12 cellular contexts compared by ENCODE assay signal in the genomic region with DNA sequence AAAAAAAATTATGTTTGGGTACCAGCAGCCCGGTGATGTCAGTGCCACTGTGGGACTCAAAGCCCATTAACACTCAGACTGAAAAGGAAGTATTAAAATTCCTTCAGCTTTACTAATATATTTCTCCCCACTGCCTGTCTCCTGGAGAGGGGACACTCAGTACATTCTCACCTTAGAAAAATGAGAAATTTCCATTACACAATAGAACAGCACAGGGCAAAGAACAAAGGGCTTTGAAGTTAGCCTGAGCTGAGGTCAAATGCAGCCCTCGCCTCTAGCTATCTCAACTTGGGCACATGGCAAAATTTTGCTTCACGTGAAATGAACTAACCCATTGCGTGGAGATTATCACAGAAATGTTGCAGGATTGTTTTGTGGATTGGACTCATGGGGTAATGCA.
A peak's percentile ranks its signal among the peaks of the same experiment; 100 is the strongest.
DNase-seq lines count a peak whose midpoint lies in the region; TF ChIP-seq lines count a peak whose summit lies in the region.
"Had no signal": no experiment of that assay in that cellular context is flagged by ENCODE, and none has a peak within 500 bp of the region (broad histone marks: within the 10 kb centered on the region; RNA-seq: fewer than 3 reads in every experiment).

No MANE protein-coding gene starts in this region.

- peak; percentile 59 for TF ChIP-seq EP300 in suprapubic skin (IDR thresholded peaks at IDR 0.05)

- peaks cover 0 to 3% (median 0%) of the 10 kb centered on the region in 5 experiments for H3K9me3 Mint-ChIP-seq in brain
- peaks cover 2% of the 10 kb centered on the region for H3K9me3 Mint-ChIP-seq in activated CD4-positive, alpha-beta memory T cell treated with anti-CD3 and anti-CD28 coated beads, Interleukin-2, amount 10 ng/mL, durations not matched to agents 7 days and 5 days
- H3K9me3 Mint-ChIP-seq: activated naive CD8-positive, alpha-beta T cell treated with anti-CD3 and anti-CD28 coated beads, Interleukin-2, amount 10 ng/mL, durations not matched to agents 7 days and 5 days; endodermal cell; T-helper 2 cell treated with Interferon-gamma antibody and Interleukin-4, amounts not matched to agents 5 μg/mL and 100 μg/mL, for 36 hours had no signal

- H3K9me3 ChIP-seq in right atrium auricular region (no peaks in the 10 kb centered on the region), suprapubic skin (no peaks in the 10 kb centered on the region)

- H3K4me1 Mint-ChIP-seq in brain: peaks cover 30% of the 10 kb centered on the region
- no peaks in the 10 kb centered on the region for H3K4me1 Mint-ChIP-seq in activated CD4-positive, alpha-beta memory T cell treated with anti-CD3 and anti-CD28 coated beads, Interleukin-2, amount 10 ng/mL, durations not matched to agents 7 days and 5 days
- H3K4me1 Mint-ChIP-seq: activated naive CD8-positive, alpha-beta T cell treated with anti-CD3 and anti-CD28 coated beads, Interleukin-2, amount 10 ng/mL, durations not matched to agents 7 days and 5 days had no signal

- WGBS in suprapubic skin: 68% methylated on average over 4 of the region's 4 CpGs

- no peak overlapping the region for H3K4me3 ChIP-seq in HFF-Myc (replicated peaks; ENCODE audit: low read depth, low read length)
- H3K4me3 ChIP-seq in right atrium auricular region: no peak overlapping the region
- no peak overlapping the region for H3K4me3 ChIP-seq in suprapubic skin

- H3K27ac ChIP-seq in right atrium auricular region: peak overlapping the region; percentile 73 to 83
- H3K27ac ChIP-seq in suprapubic skin: no peak overlapping the region

- no peak overlapping the region for H3K4me3 Mint-ChIP-seq in brain
- H3K4me3 Mint-ChIP-seq in activated CD4-positive, alpha-beta memory T cell treated with anti-CD3 and anti-CD28 coated beads, Interleukin-2, amount 10 ng/mL, durations not matched to agents 7 days and 5 days: no peak overlapping the region
- H3K4me3 Mint-ChIP-seq: activated naive CD8-positive, alpha-beta T cell treated with anti-CD3 and anti-CD28 coated beads, Interleukin-2, amount 10 ng/mL, durations not matched to agents 7 days and 5 days; endodermal cell; T-helper 2 cell treated with Interferon-gamma antibody and Interleukin-4, amounts not matched to agents 5 μg/mL and 100 μg/mL, for 36 hours had no signal

- H3K36me3 Mint-ChIP-seq in brain: peaks cover 4% of the 10 kb centered on the region
- no peaks in the 10 kb centered on the region for H3K36me3 Mint-ChIP-seq in activated CD4-positive, alpha-beta memory T cell treated with anti-CD3 and anti-CD28 coated beads, Interleukin-2, amount 10 ng/mL, durations not matched to agents 7 days and 5 days (ENCODE audit: low read depth)
- H3K36me3 Mint-ChIP-seq: activated naive CD8-positive, alpha-beta T cell treated with anti-CD3 and anti-CD28 coated beads, Interleukin-2, amount 10 ng/mL, durations not matched to agents 7 days and 5 days had no signal

- CTCF ChIA-PET in activated CD4-positive, alpha-beta memory T cell treated with anti-CD3 and anti-CD28 coated beads, Interleukin-2, amount 10 ng/mL, durations not matched to agents 7 days and 5 days (lab: Charles Lee): no interaction called here

- POLR2A ChIA-PET in activated CD4-positive, alpha-beta memory T cell treated with anti-CD3 and anti-CD28 coated beads, Interleukin-2, amount 10 ng/mL, durations not matched to agents 7 days and 5 days (lab: Charles Lee): no interaction called here

- TF ChIP-seq CTCF in HFF-Myc (IDR thresholded peaks at IDR 0.05; ENCODE audit: low read depth, low read length, missing control alignments) (no peak), brain (conservative IDR thresholded peaks at IDR 0.05) (no peak), right atrium auricular region (IDR thresholded peaks at IDR 0.05) (no peak), suprapubic skin (IDR thresholded peaks at IDR 0.05) (no peak)

- H3K4me1 ChIP-seq in right atrium auricular region (peaks cover 0 to 54% of the 10 kb centered on the region in 2 donors), suprapubic skin (peaks cover 6% of the 10 kb centered on the region)

- H3K27me3 Mint-ChIP-seq in brain: peaks cover 8% of the 10 kb centered on the region
- H3K27me3 Mint-ChIP-seq in activated CD4-positive, alpha-beta memory T cell treated with anti-CD3 and anti-CD28 coated beads, Interleukin-2, amount 10 ng/mL, durations not matched to agents 7 days and 5 days: no peaks in the 10 kb centered on the region

- intact Hi-C loops in posterior vena cava (cut with DNase I): no loop called here

- H3K27ac Mint-ChIP-seq in brain: peak overlapping the region in 3 of 5 experiments; percentile 23 to 72 (median 61)
- no peak overlapping the region for H3K27ac Mint-ChIP-seq in activated CD4-positive, alpha-beta memory T cell treated with anti-CD3 and anti-CD28 coated beads, Interleukin-2, amount 10 ng/mL, durations not matched to agents 7 days and 5 days
- H3K27ac Mint-ChIP-seq: activated naive CD8-positive, alpha-beta T cell treated with anti-CD3 and anti-CD28 coated beads, Interleukin-2, amount 10 ng/mL, durations not matched to agents 7 days and 5 days; endodermal cell; T-helper 2 cell treated with Interferon-gamma antibody and Interleukin-4, amounts not matched to agents 5 μg/mL and 100 μg/mL, for 36 hours had no signal

- TF ChIP-seq POLR2A in suprapubic skin (IDR thresholded peaks at IDR 0.05): no peak

- peak; percentile 27 for DNase-seq in HFF-Myc (ENCODE audit: extremely low read depth, low read depth)
- DNase-seq in right atrium auricular region (ENCODE audit: low spot score): no peak
- no peak for DNase-seq in suprapubic skin (ENCODE audit: low spot score in 2 of 2)
- no peak for DNase-seq in NCI-H748 (lab: John Stamatoyannopoulos, UW; ENCODE audit: unreplicated experiment)
- no peak for DNase-seq in posterior vena cava (ENCODE audit: low spot score)
- no peak for DNase-seq in activated CD4-positive, alpha-beta memory T cell treated with anti-CD3 and anti-CD28 coated beads, Interleukin-2, amount 10 ng/mL, durations not matched to agents 7 days and 5 days
- DNase-seq in mucosa of gallbladder (ENCODE audit: low spot score): no peak
- DNase-seq: activated naive CD8-positive, alpha-beta T cell treated with anti-CD3 and anti-CD28 coated beads, Interleukin-2, amount 10 ng/mL, durations not matched to agents 7 days and 5 days; endodermal cell; NCI-H1694 had no signal

- H3K36me3 ChIP-seq in right atrium auricular region (no peaks in the 10 kb centered on the region), suprapubic skin (no peaks in the 10 kb centered on the region)

- H3K27me3 ChIP-seq in right atrium auricular region (no peaks in the 10 kb centered on the region), suprapubic skin (no peaks in the 10 kb centered on the region)
